In the genomic region with DNA sequence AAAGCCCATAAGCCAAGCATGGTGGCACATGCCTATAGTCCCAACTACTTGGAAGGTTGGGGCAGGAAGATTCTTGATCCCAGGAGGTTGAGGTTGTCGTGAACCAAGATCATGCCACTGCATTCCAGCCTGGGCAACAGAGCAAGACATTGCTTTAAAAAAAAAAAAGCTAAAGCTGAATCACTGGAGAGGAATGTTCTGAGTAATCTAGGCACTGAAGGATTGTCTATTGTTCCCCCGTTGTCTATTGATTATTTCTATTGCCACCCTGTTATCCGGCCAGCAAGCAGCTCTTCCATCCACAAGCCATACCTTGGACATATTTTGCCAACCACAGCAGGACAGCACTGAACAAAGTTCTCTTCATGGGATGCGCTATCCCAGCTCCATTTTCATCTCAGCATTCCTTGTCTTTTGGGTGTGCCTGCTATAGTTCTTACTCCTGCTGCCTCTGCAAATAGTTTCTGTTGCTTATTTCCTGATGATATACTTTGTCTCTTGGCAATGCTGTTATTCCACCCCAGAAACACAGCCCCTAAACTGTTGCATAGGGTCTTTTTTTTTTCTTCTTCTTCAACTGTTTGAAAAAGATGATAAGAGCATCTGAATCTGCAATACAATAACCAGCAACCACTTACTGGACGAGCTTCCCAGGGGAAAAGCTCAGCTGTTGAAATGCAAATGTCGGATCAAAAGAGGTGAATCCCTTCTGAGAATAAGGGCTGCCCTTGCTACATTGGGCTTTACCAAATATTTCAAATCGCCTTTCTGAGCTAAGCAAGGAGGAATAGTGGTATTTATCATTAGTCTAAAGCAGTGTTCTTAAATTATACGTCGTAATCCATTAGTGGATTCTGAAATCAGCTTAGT, we compare ENCODE assay signal across 16 cellular contexts. TPM values are rescaled to one million over a fixed set of nuclear protein-coding genes. Genes with fewer than 3 reads are reported as not detected.
A peak's percentile ranks its signal among the peaks of the same experiment; 100 is the strongest.
DNase-seq lines count a peak whose midpoint lies in the region; ATAC-seq lines count a peak whose summit lies in the region.
"Had no signal": no experiment of that assay in that cellular context is flagged by ENCODE, and none has a peak within 500 bp of the region (broad histone marks: within the 10 kb centered on the region; RNA-seq: fewer than 3 reads in every experiment).

No MANE protein-coding gene starts in this region.

- H3K9me3 ChIP-seq in HUES48 (ENCODE audit: control insufficient read depth, insufficient read depth, low read length) (no peaks in the 10 kb centered on the region), adipocyte (ENCODE audit: control insufficient read depth, low read length) (no peaks in the 10 kb centered on the region), right cardiac atrium (ENCODE audit: control insufficient read depth, low read length) (no peaks in the 10 kb centered on the region)
- H3K9me3 ChIP-seq: adrenal gland, spleen, upper lobe of right lung had no signal

- no peak overlapping the region for H3K9ac ChIP-seq in HUES48 (ENCODE audit: low read depth, low read length)
- H3K9ac ChIP-seq in adipocyte (ENCODE audit: low read length), result no peak overlapping the region

- H3K36me3 ChIP-seq in HUES48 (ENCODE audit: control insufficient read depth, insufficient read depth, low read length), result no peaks in the 10 kb centered on the region
- H3K36me3 ChIP-seq in adipocyte (ENCODE audit: control insufficient read depth, insufficient read depth, low read length, severe bottlenecking), result no peaks in the 10 kb centered on the region
- H3K36me3 ChIP-seq: adrenal gland, spleen, upper lobe of right lung had no signal

- DNase-seq in AG20443 (ENCODE audit: low spot score) (peak; percentile 35), adipocyte (ENCODE audit: low read depth) (peak; percentile 7), iPS-NIHi11 (ENCODE audit: low spot score) (peak; percentile 31), NK-92 (lab: John Stamatoyannopoulos, UW; ENCODE audit: unreplicated experiment) (no peak), right cardiac atrium (no peak)
- no peak for DNase-seq in NK-92 treated with Interleukin-12 subunit alpha and Interleukin-12 subunit beta, amount 100 ng/mL, for 24 hours (lab: John Stamatoyannopoulos, UW)
- DNase-seq: adrenal gland; effector memory CD4-positive, alpha-beta T cell; GF-D8; naive thymus-derived CD4-positive, alpha-beta T cell; NCI-H2107; spleen; upper lobe of right lung had no signal

- peaks cover 16% of the 10 kb centered on the region for H3K4me1 ChIP-seq in HUES48 (ENCODE audit: control insufficient read depth, insufficient read depth, low read length)
- H3K4me1 ChIP-seq in adipocyte (ENCODE audit: control insufficient read depth, insufficient read depth, low read length), result peaks cover 12% of the 10 kb centered on the region
- H3K4me1 ChIP-seq in right cardiac atrium (ENCODE audit: control insufficient read depth, insufficient read depth, low read length), result no peaks in the 10 kb centered on the region
- H3K4me1 ChIP-seq: spleen, upper lobe of right lung had no signal

- intact Hi-C loops in right cardiac atrium (cut with DNase I), result no loop called here

- 63% methylated on average over 9 of the region's 9 CpGs for WGBS in right cardiac atrium

- peak overlapping the region; percentile 92 for H3K27ac ChIP-seq in HUES48 (ENCODE audit: low read depth, low read length)
- H3K27ac ChIP-seq in right cardiac atrium (ENCODE audit: low read length), result no peak overlapping the region
- H3K27ac ChIP-seq: adrenal gland, spleen, upper lobe of right lung had no signal

- H3K4me3 ChIP-seq in HUES48 (ENCODE audit: low read depth, low read length) (peak overlapping the region; percentile 24; the same call in 1 of the 2 replicates), adipocyte (ENCODE audit: low read length) (peak overlapping the region; percentile 28), right cardiac atrium (ENCODE audit: low read length) (no peak overlapping the region)
- H3K4me3 ChIP-seq: adrenal gland, K562, spleen, upper lobe of right lung had no signal

- no peak for ATAC-seq in HG02981 (IDR thresholded peaks at IDR 0.05; ENCODE audit: unreplicated experiment)
- no peak for ATAC-seq in right cardiac atrium
- ATAC-seq: K562; naive thymus-derived CD4-positive, alpha-beta T cell; upper lobe of right lung had no signal

- H3K27me3 ChIP-seq in HUES48 (ENCODE audit: control insufficient read depth, insufficient read depth, low read length) (peaks cover 14% of the 10 kb centered on the region), adipocyte (replicated peaks; ENCODE audit: control insufficient read depth, insufficient read depth, low read length) (peaks cover 15% of the 10 kb centered on the region), right cardiac atrium (ENCODE audit: control insufficient read depth, insufficient read depth) (no peaks in the 10 kb centered on the region)
- H3K27me3 ChIP-seq: adrenal gland, spleen, upper lobe of right lung had no signal

RNA-seq across cellular contexts. Expression of gene SIAH3, which starts 22.2 kb away (rescaled TPM):
- total RNA-seq in right cardiac atrium, result not detected
- polyA plus RNA-seq in right cardiac atrium, result not detected
- total RNA-seq: K562, upper lobe of right lung had no signal
- polyA plus RNA-seq: K562 had no signal

Comparison
In these comparisons a context has a peak if more than half of its experiments do, and no peak if none do; other contexts are left out.
1. DNase-seq: peak in AG20443 (single experiment), adipocyte (single experiment) and iPS-NIHi11 (single experiment); none in NK-92 (single experiment), NK-92 treated with Interleukin-12 subunit alpha and Interleukin-12 subunit beta, amount 100 ng/mL, for 24 hours (single experiment) and right cardiac atrium (0 of 3).